Comparison of ENCODE assay signal across 1 cellular context in genomic region chr1:218464871-218465270, GRCh38.
TF ChIP-seq lines count a peak whose summit lies in the region.

No MANE protein-coding gene starts in this region.

TF ChIP-seq in IMR-90, 13 proteins besides CTCF, POLR2A, EP300 and RAD21:
- TF ChIP-seq USF2 (IDR thresholded peaks at IDR 0.05; ENCODE audit: low read depth, low read length) (no peak), CEBPB (IDR thresholded peaks at IDR 0.05; ENCODE audit: low read depth, low read length) (peak; percentile 60; the same call in 1 of the 2 replicates)
TF ChIP-seq in IMR-90: peak in this region for 1.
